ENCODE assay signal across 21 cellular contexts in the genomic region with DNA sequence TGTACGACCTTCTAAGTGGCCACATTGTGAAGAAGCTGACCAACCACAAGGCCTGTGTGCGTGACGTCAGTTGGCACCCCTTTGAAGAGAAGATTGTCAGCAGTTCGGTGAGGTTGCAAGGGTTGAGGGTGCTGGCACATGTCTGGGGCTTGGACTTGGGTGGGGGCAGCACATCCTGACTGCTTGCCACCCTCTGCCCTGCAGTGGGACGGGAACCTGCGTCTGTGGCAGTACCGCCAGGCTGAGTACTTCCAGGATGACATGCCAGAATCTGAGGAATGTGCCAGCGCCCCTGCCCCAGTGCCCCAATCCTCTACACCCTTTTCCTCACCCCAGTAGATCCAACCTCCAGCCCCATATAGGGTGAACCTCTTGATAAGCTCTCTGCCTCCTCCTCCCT. TPM values are rescaled to one million over a fixed set of nuclear protein-coding genes. Genes with fewer than 3 reads are reported as not detected.
A peak's percentile ranks its signal among the peaks of the same experiment; 100 is the strongest.
DNase-seq lines count a peak whose midpoint lies in the region; ATAC-seq and TF ChIP-seq lines count a peak whose summit lies in the region.
"Had no signal": no experiment of that assay in that cellular context is flagged by ENCODE, and none has a peak within 500 bp of the region (broad histone marks: within the 10 kb centered on the region; RNA-seq: fewer than 3 reads in every experiment).

No MANE protein-coding gene starts in this region.

- CTCF ChIA-PET in activated naive CD4-positive, alpha-beta T cell treated with anti-CD3 and anti-CD28 coated beads, Interleukin-2, amount 10 ng/mL, durations not matched to agents 7 days and 5 days (lab: Charles Lee) = interaction anchor here (1.4 kb wide), 1 partner anchor 14 kb away, joined by 4 read pairs; no protein-coding TSS in a partner anchor

- H3K36me3 Mint-ChIP-seq in activated naive CD4-positive, alpha-beta T cell treated with anti-CD3 and anti-CD28 coated beads, Interleukin-2, amount 10 ng/mL, durations not matched to agents 7 days and 5 days = peaks cover 55% of the 10 kb centered on the region

- H3K4me2 ChIP-seq in OCI-LY3 (ENCODE audit: low read length) = no peak overlapping the region
- H3K4me2 ChIP-seq: GM23338, KMS-11 had no signal

- no peaks in the 10 kb centered on the region for H3K79me2 ChIP-seq in OCI-LY3 (ENCODE audit: low read length)

- H3K4me1 ChIP-seq in OCI-LY3 (ENCODE audit: low read length) (peaks cover 19% of the 10 kb centered on the region), thymus (ENCODE audit: control insufficient read depth, insufficient read depth, low read length) (peaks cover 5% of the 10 kb centered on the region)

- H3K36me3 ChIP-seq in OCI-LY3 (replicated peaks; ENCODE audit: low read depth, low read length) (peaks cover 39% of the 10 kb centered on the region), thymus (ENCODE audit: control insufficient read depth, insufficient read depth) (peaks cover 57% of the 10 kb centered on the region)

- peak overlapping the region; percentile 43; the same call in 1 of the 2 replicates for H3K9ac ChIP-seq in OCI-LY3 (ENCODE audit: low read length)
- H3K9ac ChIP-seq: KMS-11 had no signal

- H3K9me3 Mint-ChIP-seq in activated naive CD4-positive, alpha-beta T cell treated with anti-CD3 and anti-CD28 coated beads, Interleukin-2, amount 10 ng/mL, durations not matched to agents 7 days and 5 days = no peaks in the 10 kb centered on the region
- H3K9me3 Mint-ChIP-seq: CD8-positive, alpha-beta memory T cell; GM23338 had no signal

- no peaks in the 10 kb centered on the region for H3K27me3 Mint-ChIP-seq in activated naive CD4-positive, alpha-beta T cell treated with anti-CD3 and anti-CD28 coated beads, Interleukin-2, amount 10 ng/mL, durations not matched to agents 7 days and 5 days
- H3K27me3 Mint-ChIP-seq: CD8-positive, alpha-beta memory T cell had no signal

- peak; percentile 4 for ATAC-seq in left lobe of liver
- ATAC-seq in GM19463 (IDR thresholded peaks at IDR 0.05; ENCODE audit: unreplicated experiment) = no peak
- ATAC-seq in HG02642 (IDR thresholded peaks at IDR 0.05; ENCODE audit: poor library complexity, unreplicated experiment) = no peak
- ATAC-seq: Panc1 had no signal

- H4K20me1 ChIP-seq in OCI-LY3 (ENCODE audit: insufficient read depth, low read length) = no peaks in the 10 kb centered on the region

- peaks cover 3% of the 10 kb centered on the region for H3K4me1 Mint-ChIP-seq in activated naive CD4-positive, alpha-beta T cell treated with anti-CD3 and anti-CD28 coated beads, Interleukin-2, amount 10 ng/mL, durations not matched to agents 7 days and 5 days
- H3K4me1 Mint-ChIP-seq: GM23338 had no signal

- peak; percentile 14 for DNase-seq in activated naive CD4-positive, alpha-beta T cell treated with anti-CD3 and anti-CD28 coated beads, Interleukin-2, amount 10 ng/mL, durations not matched to agents 7 days and 5 days
- DNase-seq in activated naive CD4-positive, alpha-beta T cell treated with anti-CD3 and anti-CD28 coated beads, Interleukin-2, amount 50 U/mL, for 16 hours = no peak
- DNase-seq in left lobe of liver (ENCODE audit: low spot score) = no peak
- no peak for DNase-seq in NK-92 treated with Interleukin-12 subunit alpha and Interleukin-12 subunit beta, amount 100 ng/mL, for 24 hours (lab: John Stamatoyannopoulos, UW)
- DNase-seq: 8988T; CD8-positive, alpha-beta memory T cell; DMS 273 treated with DMSO at 0.1 percent for 48 hours; GF-D8; NCI-H1048; NCI-H146; NCI-H2081; NCI-H82; SHP77 treated with DMSO at 0.1 percent for 48 hours had no signal

- no peak for TF ChIP-seq CTCF in OCI-LY3 (IDR thresholded peaks at IDR 0.05; ENCODE audit: low read depth, low read length)

- H3K4me3 ChIP-seq in OCI-LY3 (ENCODE audit: low read length) (no peak overlapping the region), thymus (ENCODE audit: low read length) (no peak overlapping the region)
- H3K4me3 ChIP-seq: GM23338 had no signal

- H3K4me3 Mint-ChIP-seq in activated naive CD4-positive, alpha-beta T cell treated with anti-CD3 and anti-CD28 coated beads, Interleukin-2, amount 10 ng/mL, durations not matched to agents 7 days and 5 days = no peak overlapping the region
- H3K4me3 Mint-ChIP-seq: CD8-positive, alpha-beta memory T cell; GM23338 had no signal

- H3K9me3 ChIP-seq in OCI-LY3 (ENCODE audit: insufficient read depth, low read length) (no peaks in the 10 kb centered on the region), thymus (ENCODE audit: control insufficient read depth) (no peaks in the 10 kb centered on the region)

- no peak overlapping the region for H3K27ac Mint-ChIP-seq in activated naive CD4-positive, alpha-beta T cell treated with anti-CD3 and anti-CD28 coated beads, Interleukin-2, amount 10 ng/mL, durations not matched to agents 7 days and 5 days
- H3K27ac Mint-ChIP-seq: GM23338 had no signal

- H2AFZ ChIP-seq in OCI-LY3 (ENCODE audit: low read depth, low read length) = no peak overlapping the region
- H2AFZ ChIP-seq: GM23338 had no signal

- H3K27me3 ChIP-seq in OCI-LY3 (ENCODE audit: low read depth, low read length) (no peaks in the 10 kb centered on the region), thymus (ENCODE audit: control insufficient read depth, insufficient read depth) (no peaks in the 10 kb centered on the region)

- peak overlapping the region; percentile 87 for H3K27ac ChIP-seq in OCI-LY3 (ENCODE audit: low read length)
- peak overlapping the region; percentile 54 for H3K27ac ChIP-seq in thymus (ENCODE audit: low read depth)
- H3K27ac ChIP-seq: KMS-11 had no signal

- WGBS in thymus = 96% methylated on average over 8 of the region's 8 CpGs

RNA-seq across cellular contexts. Expression of a gene that starts 7.5 kb away (rescaled TPM):
- 34.9 TPM for total RNA-seq in left lobe of liver
- 3.5 TPM for polyA plus RNA-seq in thymus
- total RNA-seq: Daoy, GM23338 had no signal
- polyA plus RNA-seq: CD8-positive, alpha-beta memory T cell had no signal

RNA-seq across cellular contexts. Expression of a gene that starts 8.2 kb away (rescaled TPM):
- 3.5 TPM for total RNA-seq in left lobe of liver
- 4.7 TPM for polyA plus RNA-seq in thymus

RNA-seq across cellular contexts. Expression of a gene that starts 8.4 kb away (rescaled TPM):
- total RNA-seq in left lobe of liver = 212 TPM
- polyA plus RNA-seq in thymus = 36.6 TPM

RNA-seq across cellular contexts. Expression of a gene that starts 13.0 kb away (rescaled TPM):
- 98.1 TPM for total RNA-seq in left lobe of liver
- 255 TPM for polyA plus RNA-seq in thymus

RNA-seq across cellular contexts. Expression of a gene that starts 18.4 kb away (rescaled TPM):
- 24.2 TPM for total RNA-seq in left lobe of liver
- polyA plus RNA-seq in thymus = 40.8 TPM
